In genomic region chr5:31855527-31855862, GRCh38 we compare ENCODE assay signal across 10 cellular contexts.
DNase-seq lines count a peak whose midpoint lies in the region; ATAC-seq and TF ChIP-seq lines count a peak whose summit lies in the region.
"Had no signal": no experiment of that assay in that cellular context is flagged by ENCODE, and none has a peak within 500 bp of the region (broad histone marks: within the 10 kb centered on the region; RNA-seq: fewer than 3 reads in every experiment).

No MANE protein-coding gene starts in this region.

- peak overlapping the region; percentile 79 for H3K4me3 Mint-ChIP-seq in activated naive CD4-positive, alpha-beta T cell treated with anti-CD3 and anti-CD28 coated beads for 36 hours
- peak overlapping the region in 5 of 8 donors; percentile 16 to 78 (median 41) for H3K4me3 Mint-ChIP-seq in naive B cell

- CTCF ChIA-PET in activated naive CD4-positive, alpha-beta T cell treated with anti-CD3 and anti-CD28 coated beads for 36 hours (lab: Charles Lee): interaction anchor here (0.7 to 1.6 kb wide), 4 partner anchors 28 to 237 kb away, joined by 3 to 4 read pairs (median 3); no protein-coding TSS in a partner anchor

- H3K27ac ChIP-seq in upper lobe of left lung: peak overlapping the region; percentile 77 to 94 (median 88)
- H3K27ac ChIP-seq: BLaER1 treated with 17β-estradiol and CSF1 and Interleukin-3, amounts not matched to agents 10 nM and 100 nM had no signal

- ATAC-seq in naive B cell (ENCODE audit: low read depth in 2 of 2) (no peak), upper lobe of left lung (ENCODE audit: low FRiP score in 2 of 2) (no peak), HG02885 (IDR thresholded peaks at IDR 0.05; ENCODE audit: poor library complexity, unreplicated experiment) (no peak)

- H3K36me3 ChIP-seq in upper lobe of left lung: no peaks in the 10 kb centered on the region
- H3K36me3 ChIP-seq: BLaER1 treated with 17β-estradiol and CSF1 and Interleukin-3, amounts not matched to agents 10 nM and 100 nM had no signal

- TF ChIP-seq POLR2A in upper lobe of left lung (IDR thresholded peaks at IDR 0.05): no peak

- TF ChIP-seq EP300 in upper lobe of left lung (IDR thresholded peaks at IDR 0.05): no peak

- peaks cover 22% of the 10 kb centered on the region for H3K4me1 Mint-ChIP-seq in activated naive CD4-positive, alpha-beta T cell treated with anti-CD3 and anti-CD28 coated beads for 36 hours (ENCODE audit: low read depth)
- peaks cover 11 to 19% (median 16%) of the 10 kb centered on the region in 3 donors for H3K4me1 Mint-ChIP-seq in naive B cell

- no peak for DNase-seq in activated naive CD4-positive, alpha-beta T cell treated with anti-CD3 and anti-CD28 coated beads for 36 hours
- DNase-seq in activated naive CD4-positive, alpha-beta T cell treated with Interleukin-2 at 50 U/mL for 16 hours: no peak
- DNase-seq in epithelial cell of proximal tubule (ENCODE audit: low read depth): no peak
- DNase-seq in naive B cell: no peak
- DNase-seq in upper lobe of left lung: no peak
- DNase-seq in activated CD8-positive, alpha-beta memory T cell treated with anti-CD3 and anti-CD28 coated beads for 24 hours: no peak
- no peak for DNase-seq in midbrain (lab: John Stamatoyannopoulos, UW)

- H3K9me3 ChIP-seq in upper lobe of left lung: peaks cover 3 to 22% (median 14%) of the 10 kb centered on the region in 4 donors

- no peak overlapping the region for H3K27ac Mint-ChIP-seq in activated naive CD4-positive, alpha-beta T cell treated with anti-CD3 and anti-CD28 coated beads for 36 hours
- no peak overlapping the region for H3K27ac Mint-ChIP-seq in naive B cell

- peaks cover 3% of the 10 kb centered on the region for H3K36me3 Mint-ChIP-seq in activated naive CD4-positive, alpha-beta T cell treated with anti-CD3 and anti-CD28 coated beads for 36 hours (ENCODE audit: low read depth)
- H3K36me3 Mint-ChIP-seq in naive B cell: peaks cover 5 to 10% of the 10 kb centered on the region in 2 donors

- TF ChIP-seq CTCF in epithelial cell of proximal tubule (conservative IDR thresholded peaks at IDR 0.05; ENCODE audit: low read depth, low read length) (no peak), upper lobe of left lung (IDR thresholded peaks at IDR 0.05) (no peak)

- peaks cover 14 to 34% (median 20%) of the 10 kb centered on the region in 4 donors for H3K4me1 ChIP-seq in upper lobe of left lung

- peaks cover 20% of the 10 kb centered on the region for H3K27me3 Mint-ChIP-seq in activated naive CD4-positive, alpha-beta T cell treated with anti-CD3 and anti-CD28 coated beads for 36 hours (ENCODE audit: low read depth)
- peaks cover 35 to 60% (median 46%) of the 10 kb centered on the region in 3 donors for H3K27me3 Mint-ChIP-seq in naive B cell

- 7 to 19% methylated on average over 4 to 9 of the region's 9 CpGs for WGBS in upper lobe of left lung, 2 donors

- H3K4me3 ChIP-seq in epithelial cell of proximal tubule (ENCODE audit: low read depth, low read length) (peak overlapping the region; percentile 64), upper lobe of left lung (peak overlapping the region; percentile 61 to 73 (median 66))
- H3K4me3 ChIP-seq: BLaER1 treated with 17β-estradiol and CSF1 and Interleukin-3, amounts not matched to agents 10 nM and 100 nM; mucosa of descending colon had no signal

- peaks cover 0 to 3% (median 0%) of the 10 kb centered on the region in 4 donors for H3K27me3 ChIP-seq in upper lobe of left lung

- H3K9me3 Mint-ChIP-seq in activated naive CD4-positive, alpha-beta T cell treated with anti-CD3 and anti-CD28 coated beads for 36 hours: peaks cover 18% of the 10 kb centered on the region
- H3K9me3 Mint-ChIP-seq in naive B cell: peaks cover 10 to 28% (median 21%) of the 10 kb centered on the region in 7 donors

- intact Hi-C loops in activated naive CD4-positive, alpha-beta T cell treated with anti-CD3 and anti-CD28 coated beads for 36 hours (cut with micrococcal nuclease): loop anchor here (1.0 to 10.0 kb wide), 3 partner anchors 119 to 238 kb away; no protein-coding TSS in a partner anchor
